ENCODE assay signal across 25 cellular contexts in the genomic region with DNA sequence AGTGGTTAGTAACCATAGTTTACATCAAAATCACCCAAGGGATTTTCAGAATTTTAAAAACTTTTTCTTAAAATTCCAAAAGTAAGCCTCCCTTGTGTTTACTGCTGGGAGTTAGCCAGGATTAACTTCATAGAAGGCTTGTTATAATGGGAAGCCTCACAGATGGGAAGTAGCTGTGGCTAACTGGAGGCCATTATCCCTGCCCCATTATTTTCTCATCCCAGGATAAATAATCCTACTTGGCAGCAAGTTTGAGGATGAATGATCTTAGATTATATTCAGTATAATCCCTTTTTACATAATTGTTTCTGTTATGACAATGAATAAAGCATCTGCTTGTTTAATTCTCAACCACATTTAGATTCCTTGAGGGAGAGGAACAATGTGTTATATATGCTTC. TPM values are rescaled to one million over a fixed set of nuclear protein-coding genes. Genes with fewer than 3 reads are reported as not detected.
DNase-seq lines count a peak whose midpoint lies in the region; ATAC-seq and TF ChIP-seq lines count a peak whose summit lies in the region.
"Had no signal": no experiment of that assay in that cellular context is flagged by ENCODE, and none has a peak within 500 bp of the region (broad histone marks: within the 10 kb centered on the region; RNA-seq: fewer than 3 reads in every experiment).

No MANE protein-coding gene starts in this region.

- TF ChIP-seq CTCF in GM06990 (IDR thresholded peaks at IDR 0.05; ENCODE audit: insufficient read depth, low read length, poor library complexity, severe bottlenecking) (no peak), dorsolateral prefrontal cortex (IDR thresholded peaks at IDR 0.05 in 54 of 56, conservative IDR thresholded peaks at IDR 0.05 in 2 of 56; ENCODE audit: low read depth in 1 of 56, partially characterized antibody in 56 of 56) (no peak), upper lobe of left lung (IDR thresholded peaks at IDR 0.05) (no peak), adrenal gland (IDR thresholded peaks at IDR 0.05) (no peak)

- peak overlapping the region in 51 of 59 donors; percentile 3 to 85 (median 61) for H3K27ac ChIP-seq in dorsolateral prefrontal cortex
- peak overlapping the region; percentile 18 to 62 (median 30) for H3K27ac ChIP-seq in upper lobe of left lung
- no peak overlapping the region for H3K27ac ChIP-seq in adrenal gland

- ATAC-seq in upper lobe of left lung (ENCODE audit: low FRiP score in 2 of 2) (no peak), GM19328 (IDR thresholded peaks at IDR 0.05; ENCODE audit: unreplicated experiment) (no peak)
- ATAC-seq: activated naive CD4-positive, alpha-beta T cell treated with anti-CD3 and anti-CD28 coated beads, Interleukin-2, amount 50 U/mL, for 72 hours; PC-3 had no signal

- TF ChIP-seq EP300 in upper lobe of left lung (IDR thresholded peaks at IDR 0.05) = no peak

- H3K4me1 ChIP-seq in upper lobe of left lung (peaks cover 1 to 12% (median 5%) of the 10 kb centered on the region in 4 donors), adrenal gland (replicated peaks in 1 of 2) (no peaks in the 10 kb centered on the region)

- TF ChIP-seq POLR2A in upper lobe of left lung (IDR thresholded peaks at IDR 0.05) = no peak
- no peak for TF ChIP-seq POLR2A in adrenal gland (IDR thresholded peaks at IDR 0.05)

- H3K36me3 ChIP-seq in GM06990 (ENCODE audit: control insufficient read depth, insufficient read depth, low read length) (peaks cover 30% of the 10 kb centered on the region), upper lobe of left lung (no peaks in the 10 kb centered on the region), adrenal gland (replicated peaks in 1 of 2) (peaks cover 0 to 3% of the 10 kb centered on the region in 2 donors)

- DNase-seq in GM06990 (ENCODE audit: extremely low read depth, insufficient read length) (no peak), NCI-H82 (lab: John Stamatoyannopoulos, UW) (peak; percentile 64), dorsolateral prefrontal cortex (no peak), upper lobe of left lung (no peak), adrenal gland (no peak), NCI-H1092 treated with DMSO at 0.1 percent for 48 hours (lab: John Stamatoyannopoulos, UW) (no peak)
- DNase-seq: activated CD4-positive, alpha-beta T cell treated with anti-CD3 and anti-CD28 coated beads, Interleukin-2, amount 50 U/mL, for 48 hours; activated CD8-positive, alpha-beta memory T cell treated with anti-CD3 and anti-CD28 coated beads, Interleukin-2, amount 50 U/mL, for 4 hours; cerebellar nuclear complex; effector memory CD4-positive, alpha-beta T cell; GDM1; NCI-H2029 treated with DMSO at 0.1 percent for 48 hours; NCI-H2227 treated with DMSO at 0.1 percent for 48 hours; PC-3; right cardiac atrium; SHP77; stimulated activated CD4-positive, alpha-beta T cell treated with anti-CD3 and anti-CD28 coated beads, Interleukin-12 subunit alpha, Interleukin-12 subunit beta, amount 100 ng/mL, for 4 hours; stimulated activated CD4-positive, alpha-beta T cell treated with anti-CD3 and anti-CD28 coated beads, Interleukin-4, amount 100 ng/mL, for 24 hours; stimulated activated naive CD4-positive, alpha-beta T cell treated with Interleukin-2 at 50 U/mL for 16 hours; SW 1271 had no signal

- H3K27me3 ChIP-seq in GM06990 (replicated peaks; ENCODE audit: control insufficient read depth, insufficient read depth, low read length) (no peaks in the 10 kb centered on the region), dorsolateral prefrontal cortex (no peaks in the 10 kb centered on the region), upper lobe of left lung (no peaks in the 10 kb centered on the region), adrenal gland (no peaks in the 10 kb centered on the region)

- H3K4me3 ChIP-seq in GM06990 (replicated peaks; ENCODE audit: low read depth, low read length) (peak overlapping the region; percentile 58), dorsolateral prefrontal cortex (no peak overlapping the region), upper lobe of left lung (no peak overlapping the region), adrenal gland (no peak overlapping the region)

- H3K9me3 ChIP-seq in upper lobe of left lung (no peaks in the 10 kb centered on the region), adrenal gland (replicated peaks in 1 of 3) (no peaks in the 10 kb centered on the region)

- intact Hi-C loops in dorsolateral prefrontal cortex (cut with DNase I) (loop anchor here in 1 of 2 donors (2.0 kb wide), 1 partner anchor 72 kb away; a partner anchor contains a TSS), adrenal gland (cut with DNase I) (no loop called here)

RNA-seq across cellular contexts. Expression of a gene that starts 25.5 kb away (rescaled TPM):
- 10 to 100 TPM in 3 of 120 experiments, 1 to 10 TPM in 116, under 1 TPM in 1; 0.60 to 11.5 (median 3.4) TPM for total RNA-seq in dorsolateral prefrontal cortex
- 10 to 100 TPM; 12.4 to 45.6 (median 17.0) TPM for total RNA-seq in upper lobe of left lung
- 10 to 100 TPM in 6 of 8 donors, 1 to 10 TPM in 2; 5.1 to 29.4 (median 15.6) TPM for total RNA-seq in adrenal gland
- 10 to 100 TPM in 1 of 3 donors, 1 to 10 TPM in 2; 5.2 to 12.2 (median 7.4) TPM for polyA plus RNA-seq in adrenal gland
- total RNA-seq: astrocyte, H4, neural crest cell, PC-3 had no signal

Comparison
In these comparisons a context has a peak if more than half of its experiments do, and no peak if none do; other contexts are left out.
1. H3K27ac ChIP-seq: peak in dorsolateral prefrontal cortex (51 of 59) and upper lobe of left lung (4 of 4); none in adrenal gland (0 of 5).